Comparison of ENCODE assay signal across 8 cellular contexts in the genomic region with DNA sequence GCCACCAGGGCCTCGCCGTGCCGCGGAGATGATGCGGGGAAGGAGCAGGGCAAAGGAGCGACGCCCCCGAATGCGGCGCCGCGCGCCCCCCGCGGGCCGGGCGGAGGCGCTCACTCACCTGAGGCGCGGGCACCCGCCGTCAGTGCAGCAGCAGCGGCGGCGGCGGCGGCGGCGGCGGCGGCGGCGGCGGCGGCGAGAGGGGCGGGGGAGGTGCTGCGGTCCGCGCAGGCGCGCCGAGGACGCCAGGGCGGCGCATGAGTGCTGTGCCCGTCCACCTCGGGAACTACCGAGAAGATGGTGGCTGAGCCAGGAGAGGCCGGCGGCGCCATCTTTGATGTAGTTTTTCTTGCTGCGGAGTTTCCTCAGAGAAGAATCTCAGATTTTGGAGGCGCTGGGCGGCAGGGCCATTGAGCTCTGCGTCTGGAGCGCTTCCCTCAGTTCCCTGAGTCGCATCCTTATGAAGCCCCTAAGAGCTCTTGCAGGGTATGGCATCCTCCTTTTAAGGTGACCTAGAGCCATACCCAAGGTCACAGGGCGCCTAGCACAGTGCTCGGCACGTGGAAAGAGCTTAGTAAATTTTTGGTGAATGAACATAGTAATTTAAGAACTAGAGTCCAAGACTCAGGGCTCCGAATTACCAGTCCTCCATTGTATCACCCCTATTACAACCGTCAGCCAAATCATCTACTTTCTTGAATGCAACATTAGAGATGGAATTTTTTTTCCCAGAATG. TPM values are rescaled to one million over a fixed set of nuclear protein-coding genes. Genes with fewer than 3 reads are reported as not detected.
DNase-seq lines count a peak whose midpoint lies in the region; FAIRE-seq and TF ChIP-seq lines count a peak whose summit lies in the region.

A gene (minus strand): TSS at position 164 of the 733 bp plus-strand sequence. CDS start 24,355 bp downstream, outside the sequence.

- H4K8ac ChIP-seq in H1 (ENCODE audit: extremely low read depth, insufficient read depth, low read length) (no peak within 1 kb of the TSS; the same call in 1 of the 2 replicates), mesendoderm (ENCODE audit: low read depth, low read length) (peak within 1 kb of the TSS; percentile 91)

- peaks cover 0 to 5% (median 2%) of the 10 kb centered on the region in 4 experiments; a peak in 3 of 8 replicates for H3K36me3 ChIP-seq in H1 (ENCODE audit: control insufficient read depth in 2 of 4, insufficient read depth in 4 of 4, low read length in 3 of 4)
- H3K36me3 ChIP-seq in mesendoderm (ENCODE audit: control insufficient read depth, insufficient read depth, low read length): no peaks in the 10 kb centered on the region

- H4K20me1 ChIP-seq in H1 (replicated peaks in 1 of 2; ENCODE audit: control insufficient read depth in 1 of 2, insufficient read depth in 2 of 2, low read length in 2 of 2): no peaks in the 10 kb centered on the region

- H3K79me1 ChIP-seq in H1 (ENCODE audit: low read depth, low read length) (no peaks in the 10 kb centered on the region), mesendoderm (ENCODE audit: low read length) (peaks cover 5% of the 10 kb centered on the region)

- H3K4me2 ChIP-seq in H1 (ENCODE audit: insufficient read depth in 1 of 2, low read depth in 2 of 2, low read length in 2 of 2) (peak within 1 kb of the TSS; percentile 94 to 98), mesendoderm (ENCODE audit: low read length) (peak within 1 kb of the TSS; percentile 99)

- H3K27ac ChIP-seq in H1 (ENCODE audit: low read depth, low read length) (peak within 1 kb of the TSS; percentile 22; the same call in 1 of the 2 replicates), mesendoderm (ENCODE audit: low read depth, low read length) (peak within 1 kb of the TSS; percentile 81)

- peak; percentile 0 for TF ChIP-seq CTCF in GM20000 (IDR thresholded peaks at IDR 0.05; ENCODE audit: extremely low read depth, missing control alignments)
- no peak for TF ChIP-seq CTCF in H1 (IDR thresholded peaks at IDR 0.05; ENCODE audit: control extremely low read depth in 1 of 3, insufficient read depth in 1 of 3, low read depth in 1 of 3, low read length in 3 of 3)

- WGBS in H1 (ENCODE audit: extremely low coverage in 1 of 2, insufficient coverage in 1 of 2, insufficient read length in 1 of 2, insufficient replicate concordance in 2 of 2, low coverage in 1 of 2, low lambda C conversion rate in 2 of 2, missing lambda C conversion rate in 1 of 2), 2 experiments: 20% methylated on average over 14 of the region's 63 CpGs; no CpG with 5 or more reads in 1 of the 2 experiments
- WGBS in mesendoderm (ENCODE audit: extremely low coverage, insufficient coverage, low lambda C conversion rate): no CpG with 5 or more reads among the region's 63 CpGs

- no peak within 1 kb of the TSS for H4K91ac ChIP-seq in H1 (replicated peaks; ENCODE audit: insufficient read length, low read length)

- no peak within 1 kb of the TSS for H2BK5ac ChIP-seq in H1 (ENCODE audit: low read depth, low read length)
- H2BK5ac ChIP-seq in mesendoderm (ENCODE audit: low read length): peak within 1 kb of the TSS; percentile 31

- H2AK5ac ChIP-seq in H1 (ENCODE audit: low read depth, low read length) (no peak within 1 kb of the TSS), mesendoderm (ENCODE audit: low read length) (no peak within 1 kb of the TSS)

- H4K5ac ChIP-seq in H1 (ENCODE audit: insufficient read length, low read depth, low read length): peak within 1 kb of the TSS; percentile 90
- H4K5ac ChIP-seq in mesendoderm (ENCODE audit: low read length): peak within 1 kb of the TSS; percentile 47

- H3K79me2 ChIP-seq in H1 (ENCODE audit: control insufficient read depth in 1 of 2, insufficient read depth in 2 of 2, low read length in 2 of 2) (peaks cover 0 to 3% of the 10 kb centered on the region in 2 experiments; a peak in 2 of 4 replicates), mesendoderm (ENCODE audit: control insufficient read depth, insufficient read depth, low read length) (no peaks in the 10 kb centered on the region)

- CTCF ChIA-PET in H1 (lab: Charles Lee; ENCODE audit: partially characterized antibody): interaction anchor here (1.2 to 4.0 kb wide), 4 partner anchors 9 to 140 kb away, joined by 4 to 31 read pairs (median 12); a partner anchor contains a TSS

- POLR2A ChIA-PET in H1 (lab: Charles Lee; ENCODE audit: partially characterized antibody): interaction anchor here (0.7 to 1.4 kb wide), 8 partner anchors 10 to 173 kb away, joined by 3 to 6 read pairs (median 4); a partner anchor contains a TSS

- peaks cover 4% of the 10 kb centered on the region for H3K23me2 ChIP-seq in H1 (ENCODE audit: low read depth, low read length)

- H3K4me3 ChIP-seq in H1 (ENCODE audit: extremely low read depth in 1 of 4, insufficient read depth in 2 of 4, low read depth in 3 of 4, low read length in 4 of 4) (peak within 1 kb of the TSS; percentile 60 to 92 (median 87)), mesendoderm (ENCODE audit: low read length) (peak within 1 kb of the TSS; percentile 58)

- H3K27me3 ChIP-seq in H1 (replicated peaks in 1 of 4; ENCODE audit: control insufficient read depth in 3 of 4, extremely low read depth in 1 of 4, insufficient read depth in 3 of 4, low read length in 3 of 4) (no peaks in the 10 kb centered on the region), mesendoderm (ENCODE audit: insufficient read depth, low read length, poor library complexity) (no peaks in the 10 kb centered on the region)

- H2BK15ac ChIP-seq in H1 (ENCODE audit: low read length) (no peak within 1 kb of the TSS), mesendoderm (replicated peaks; ENCODE audit: low read depth) (no peak within 1 kb of the TSS)

- peak within 1 kb of the TSS; percentile 97; the same call in 1 of the 2 replicates for H2AFZ ChIP-seq in H1 (ENCODE audit: low read length)

- H2BK20ac ChIP-seq in H1 (ENCODE audit: low read length): no peak within 1 kb of the TSS

- H3K56ac ChIP-seq in H1 (replicated peaks; ENCODE audit: insufficient read length, low read depth, low read length) (no peak within 1 kb of the TSS), mesendoderm (ENCODE audit: low read length) (peak within 1 kb of the TSS; percentile 96)

- no peak for FAIRE-seq in H1 (lab: Jason Lieb, UNC)

- TF ChIP-seq EP300 in H1 (IDR thresholded peaks at IDR 0.05; ENCODE audit: borderline replicate concordance in 1 of 2, low read depth in 2 of 2, low read length in 2 of 2): no peak

- H2BK120ac ChIP-seq in H1 (replicated peaks; ENCODE audit: low read depth, low read length) (no peak within 1 kb of the TSS), mesendoderm (ENCODE audit: low read depth, low read length) (peak within 1 kb of the TSS; percentile 88)

- TF ChIP-seq POLR2A in H1 (IDR thresholded peaks at IDR 0.05; ENCODE audit: control extremely low read depth in 1 of 2, low read depth in 2 of 2, low read length in 2 of 2): peak in 1 of 2 experiments; percentile 28; a peak in 1 of 3 replicates

- no peak within 1 kb of the TSS for H3K14ac ChIP-seq in H1 (ENCODE audit: insufficient read length)

- no peak; a peak in 2 of 4 replicates for TF ChIP-seq RAD21 in H1 (IDR thresholded peaks at IDR 0.05 in 1 of 2, conservative IDR thresholded peaks at IDR 0.05 in 1 of 2; ENCODE audit: low read depth in 2 of 2, low read length in 2 of 2)

- no peaks in the 10 kb centered on the region for H3K9me3 ChIP-seq in H1 (ENCODE audit: insufficient read depth in 2 of 2, low read depth in 1 of 2, low read length in 1 of 2)

- no peak within 1 kb of the TSS for H3K23ac ChIP-seq in H1 (ENCODE audit: insufficient read length)
- peak within 1 kb of the TSS; percentile 66 for H3K23ac ChIP-seq in mesendoderm (ENCODE audit: low read length)

- H2BK12ac ChIP-seq in H1 (ENCODE audit: low read depth, low read length): no peak within 1 kb of the TSS

- DNase-seq in COLO829 (ENCODE audit: low spot score) (peak; percentile 99), GM20000 (ENCODE audit: low spot score) (peak; percentile 98), HT1080 (ENCODE audit: low read depth) (peak; percentile 89), NOMO-1 (lab: John Stamatoyannopoulos, UW; ENCODE audit: unreplicated experiment in 2 of 2) (peak; percentile 88 to 92), H1 (ENCODE audit: low read depth in 1 of 2, low spot score in 2 of 2) (peak; percentile 85 to 89), mesendoderm (peak; percentile 97)
- DNase-seq in activated CD8-positive, alpha-beta memory T cell treated with anti-CD3 and anti-CD28 coated beads for 4 hours (ENCODE audit: low read depth in 2 of 2): peak; percentile 82 to 87
- peak; percentile 85 for DNase-seq in stimulated activated CD8-positive, alpha-beta memory T cell treated with anti-CD3 and anti-CD28 coated beads, Interleukin-15, amount 100 ng/mL, for 1 hour (ENCODE audit: low read depth)

- peak within 1 kb of the TSS; percentile 29 to 75 (median 56); a peak in 6 of 7 replicates for H3K9ac ChIP-seq in H1 (replicated peaks in 1 of 4; ENCODE audit: extremely low read depth in 1 of 4, low read depth in 3 of 4, low read length in 3 of 4)
- peak within 1 kb of the TSS; percentile 81 for H3K9ac ChIP-seq in mesendoderm (ENCODE audit: low read length)

- H3K4ac ChIP-seq in H1 (replicated peaks; ENCODE audit: insufficient read length, low read depth, low read length) (peak within 1 kb of the TSS; percentile 54), mesendoderm (ENCODE audit: low read depth, low read length) (peak within 1 kb of the TSS; percentile 2)

- H3K18ac ChIP-seq in H1 (ENCODE audit: extremely low read depth, low read length) (peak within 1 kb of the TSS; percentile 82), mesendoderm (ENCODE audit: low read length) (peak within 1 kb of the TSS; percentile 94)

- H3K4me1 ChIP-seq in H1 (replicated peaks in 1 of 4; ENCODE audit: control insufficient read depth in 3 of 4, insufficient read depth in 4 of 4, low read length in 3 of 4): peaks cover 0 to 7% (median 4%) of the 10 kb centered on the region in 4 experiments; a peak in 4 of 7 replicates
- H3K4me1 ChIP-seq in mesendoderm (ENCODE audit: control insufficient read depth, low read depth, low read length): peaks cover 4% of the 10 kb centered on the region

TF ChIP-seq in H1, 55 proteins besides CTCF, POLR2A, EP300 and RAD21 (continues in another document):
- TF ChIP-seq RFX5 (IDR thresholded peaks at IDR 0.05; ENCODE audit: borderline replicate concordance, low read depth, low read length): no peak

RNA-seq across cellular contexts. Expression of the gene that starts here (rescaled TPM):
- 20.7 and 36.6 TPM in 2 replicates for total RNA-seq in HT1080 (2014; rRNA removed; shearing (Covaris generic))
- 25.1 and 30.7 TPM in 2 replicates for polyA plus RNA-seq in HT1080 (2015; cell fraction: cytosol; rRNA removed)
- polyA plus RNA-seq in HT1080 (2015; cell fraction: nucleus; rRNA removed): 20.4 and 22.4 TPM in 2 replicates
- 32.3 and 32.5 TPM in 2 replicates for total RNA-seq in H1 (2021; fragmentation: NEBNext Ultra II Directional; extraction: Animal tissue kit (Norgen Biotek cat#: 25700))
- polyA plus RNA-seq in H1 (2011; rRNA removed): 19.8 and 25.7 TPM in 2 replicates
- polyA plus RNA-seq in H1 (2011; cell fraction: cytosol; rRNA removed): 21.6 TPM
- polyA plus RNA-seq in H1 (2011; cell fraction: nucleus; rRNA removed): 17.9 TPM
- 23.5 to 31.3 TPM (median 28.1 TPM) in 4 replicates for polyA plus RNA-seq in H1 (2012, experiment 1 of 2)
- polyA plus RNA-seq in H1 (2012, experiment 2 of 2): 20.1 TPM
- polyA plus RNA-seq in H1 (2013, experiment 1 of 2): 15.8 TPM
- polyA plus RNA-seq in H1 (2013, experiment 2 of 2): 15.9 TPM
- polyA minus RNA-seq in H1 (2011; rRNA and poly(A)+ RNA removed): 33.9 and 45.1 TPM in 2 replicates
- 18.4 TPM for polyA minus RNA-seq in H1 (2011; cell fraction: cytosol; rRNA and poly(A)+ RNA removed)
- polyA minus RNA-seq in H1 (2011; cell fraction: nucleus; rRNA and poly(A)+ RNA removed): 16.9 TPM
- polyA plus RNA-seq in mesendoderm (2013, experiment 1 of 2): 17.7 TPM
- 17.4 TPM for polyA plus RNA-seq in mesendoderm (2013, experiment 2 of 2)

Comparison
In these comparisons a context has a peak if more than half of its experiments do, and no peak if none do; other contexts are left out.
1. Peak in every context shown above with its lines: DNase-seq, H3K4me3 ChIP-seq and H3K27ac ChIP-seq.